In genomic region chr2:232781765-232782164, GRCh38 we compare ENCODE assay signal across 8 cellular contexts. TPM values are rescaled to one million over a fixed set of nuclear protein-coding genes. Genes with fewer than 3 reads are reported as not detected.
DNase-seq lines count a peak whose midpoint lies in the region; ATAC-seq lines count a peak whose summit lies in the region.

No MANE protein-coding gene starts in this region.

- intact Hi-C loops in activated CD4-positive, alpha-beta memory T cell treated with anti-CD3 and anti-CD28 coated beads for 36 hours (cut with micrococcal nuclease), result loop anchor here (5.0 kb wide), 1 partner anchor 56 kb away; no protein-coding TSS in a partner anchor

- H3K4me3 ChIP-seq in mesendoderm (ENCODE audit: low read length), result no peak overlapping the region

- H2BK15ac ChIP-seq in mesendoderm (replicated peaks; ENCODE audit: low read depth), result no peak overlapping the region

- no peaks in the 10 kb centered on the region for H3K36me3 ChIP-seq in mesendoderm (ENCODE audit: control insufficient read depth, insufficient read depth, low read length)

- H3K27me3 ChIP-seq in mesendoderm (ENCODE audit: insufficient read depth, low read length, poor library complexity), result no peaks in the 10 kb centered on the region

- H3K56ac ChIP-seq in mesendoderm (ENCODE audit: low read length), result no peak overlapping the region

- peak; percentile 56 for DNase-seq in AG08395 (ENCODE audit: low spot score)
- peak; percentile 43 for DNase-seq in activated CD4-positive, alpha-beta memory T cell treated with anti-CD3 and anti-CD28 coated beads for 36 hours
- peak; percentile 61 for DNase-seq in mesendoderm
- DNase-seq in 8988T, result no peak
- no peak for DNase-seq in NOMO-1 (lab: John Stamatoyannopoulos, UW; ENCODE audit: unreplicated experiment in 2 of 2)
- no peak for DNase-seq in NCI-H524 (lab: John Stamatoyannopoulos, UW)

- H2BK5ac ChIP-seq in mesendoderm (ENCODE audit: low read length), result no peak overlapping the region

- no peak overlapping the region for H3K4ac ChIP-seq in mesendoderm (ENCODE audit: low read depth, low read length)

- peak overlapping the region; percentile 39 for H3K27ac Mint-ChIP-seq in activated CD4-positive, alpha-beta memory T cell treated with anti-CD3 and anti-CD28 coated beads for 36 hours

- H3K9ac ChIP-seq in mesendoderm (ENCODE audit: low read length), result no peak overlapping the region

- H3K4me1 ChIP-seq in mesendoderm (ENCODE audit: control insufficient read depth, low read depth, low read length), result no peaks in the 10 kb centered on the region

- peaks cover 11% of the 10 kb centered on the region for H3K4me1 Mint-ChIP-seq in activated CD4-positive, alpha-beta memory T cell treated with anti-CD3 and anti-CD28 coated beads for 36 hours (ENCODE audit: low read depth)

- ATAC-seq in GM18907 (IDR thresholded peaks at IDR 0.05; ENCODE audit: unreplicated experiment) (peak; percentile 94), HG03159 (IDR thresholded peaks at IDR 0.05; ENCODE audit: unreplicated experiment) (peak; percentile 86)

- H2AK5ac ChIP-seq in mesendoderm (ENCODE audit: low read length), result no peak overlapping the region

- peaks cover 10% of the 10 kb centered on the region for H3K36me3 Mint-ChIP-seq in activated CD4-positive, alpha-beta memory T cell treated with anti-CD3 and anti-CD28 coated beads for 36 hours

- H4K8ac ChIP-seq in mesendoderm (ENCODE audit: low read depth, low read length), result no peak overlapping the region

- H3K27ac ChIP-seq in mesendoderm (ENCODE audit: low read depth, low read length), result no peak overlapping the region

- no peak overlapping the region for H3K18ac ChIP-seq in mesendoderm (ENCODE audit: low read length)

- no peaks in the 10 kb centered on the region for H3K9me3 Mint-ChIP-seq in activated CD4-positive, alpha-beta memory T cell treated with anti-CD3 and anti-CD28 coated beads for 36 hours

- no peak overlapping the region for H2BK120ac ChIP-seq in mesendoderm (ENCODE audit: low read depth, low read length)

- no peaks in the 10 kb centered on the region for H3K27me3 Mint-ChIP-seq in activated CD4-positive, alpha-beta memory T cell treated with anti-CD3 and anti-CD28 coated beads for 36 hours

- H3K4me2 ChIP-seq in mesendoderm (ENCODE audit: low read length), result no peak overlapping the region

- CTCF ChIA-PET in activated CD4-positive, alpha-beta memory T cell treated with anti-CD3 and anti-CD28 coated beads for 36 hours (lab: Charles Lee), result no interaction called here

- H4K5ac ChIP-seq in mesendoderm (ENCODE audit: low read length), result no peak overlapping the region

- no peak overlapping the region for H3K4me3 Mint-ChIP-seq in activated CD4-positive, alpha-beta memory T cell treated with anti-CD3 and anti-CD28 coated beads for 36 hours

- POLR2A ChIA-PET in activated CD4-positive, alpha-beta memory T cell treated with anti-CD3 and anti-CD28 coated beads for 36 hours (lab: Charles Lee), result no interaction called here

- H3K79me1 ChIP-seq in mesendoderm (ENCODE audit: low read length), result no peaks in the 10 kb centered on the region

- H3K79me2 ChIP-seq in mesendoderm (ENCODE audit: control insufficient read depth, insufficient read depth, low read length), result no peaks in the 10 kb centered on the region

- no peak overlapping the region for H3K23ac ChIP-seq in mesendoderm (ENCODE audit: low read length)

RNA-seq across cellular contexts. Expression of gene KCNJ13, which starts 5.4 kb away (rescaled TPM):
- not detected for total RNA-seq in activated CD4-positive, alpha-beta memory T cell treated with anti-CD3 and anti-CD28 coated beads for 36 hours
- 0.01 TPM for polyA plus RNA-seq in mesendoderm (2013, experiment 1 of 2)
- polyA plus RNA-seq in mesendoderm (2013, experiment 2 of 2), result not detected

Comparison
In these comparisons a context has a peak if more than half of its experiments do, and no peak if none do; other contexts are left out.
1. DNase-seq: peak in AG08395 (single experiment), activated CD4-positive, alpha-beta memory T cell treated with anti-CD3 and anti-CD28 coated beads for 36 hours (single experiment) and mesendoderm (single experiment); none in 8988T (single experiment), NOMO-1 (0 of 2) and NCI-H524 (0 of 2).